In genomic region chr15:98937413-98938104, GRCh38 we compare ENCODE assay signal across 16 cellular contexts.
A peak's percentile ranks its signal among the peaks of the same experiment; 100 is the strongest.
DNase-seq lines count a peak whose midpoint lies in the region; ATAC-seq and TF ChIP-seq lines count a peak whose summit lies in the region.
"Had no signal": no experiment of that assay in that cellular context is flagged by ENCODE, and none has a peak within 500 bp of the region (broad histone marks: within the 10 kb centered on the region; RNA-seq: fewer than 3 reads in every experiment).

No MANE protein-coding gene starts in this region.

- H3K9me3 ChIP-seq in effector memory CD4-positive, alpha-beta T cell (ENCODE audit: control insufficient read depth, low read length), result no peaks in the 10 kb centered on the region
- H3K9me3 ChIP-seq: esophagus muscularis mucosa, SJSA1, tibial nerve had no signal

- H3K27me3 ChIP-seq in effector memory CD4-positive, alpha-beta T cell (replicated peaks; ENCODE audit: control insufficient read depth, insufficient read depth, low read length, poor library complexity, severe bottlenecking), result no peaks in the 10 kb centered on the region
- H3K27me3 ChIP-seq: esophagus muscularis mucosa, SJSA1, tibial nerve had no signal

- DNase-seq in GM10266 (ENCODE audit: extremely low spot score) (peak; percentile 57), RWPE1 (ENCODE audit: low spot score) (no peak), DMS114 treated with DMSO at 0.1 percent for 48 hours (lab: John Stamatoyannopoulos, UW; ENCODE audit: unreplicated experiment) (no peak), mesenteric fat pad (ENCODE audit: low spot score) (no peak)
- DNase-seq in effector memory CD4-positive, alpha-beta T cell, result no peak
- DNase-seq: EL, NCI-H1436 treated with DMSO at 0.1 percent for 48 hours, NCI-H774 had no signal

- no peak overlapping the region for H3K4me3 ChIP-seq in effector memory CD4-positive, alpha-beta T cell (ENCODE audit: insufficient read depth, low read depth, low read length, poor library complexity, severe bottlenecking)
- H3K4me3 ChIP-seq: esophagus muscularis mucosa, GM23338, SJSA1, tibial nerve had no signal

- no peaks in the 10 kb centered on the region for H3K4me1 ChIP-seq in effector memory CD4-positive, alpha-beta T cell (ENCODE audit: control insufficient read depth, insufficient read depth, low read length, poor library complexity, severe bottlenecking)
- H3K4me1 ChIP-seq: tibial nerve had no signal

- peak; percentile 77 for ATAC-seq in GM19035 (IDR thresholded peaks at IDR 0.05; ENCODE audit: unreplicated experiment)
- ATAC-seq in GM21825 (IDR thresholded peaks at IDR 0.05; ENCODE audit: unreplicated experiment), result peak; percentile 73
- peak; percentile 77 for ATAC-seq in HG03378 (IDR thresholded peaks at IDR 0.05; ENCODE audit: unreplicated experiment)
- ATAC-seq: activated CD4-positive, CD25-positive, alpha-beta regulatory T cell treated with anti-CD3 and anti-CD28 coated beads, Interleukin-2, amount 50 U/mL, for 24 hours; GM23338 had no signal

- CTCF ChIA-PET in RWPE1 (lab: Yijun Ruan, JAX), result no interaction called here

- TF ChIP-seq CTCF in GM10266 (IDR thresholded peaks at IDR 0.05; ENCODE audit: control insufficient read depth, insufficient read depth, low read depth, missing control alignments), result no peak
- no peak for TF ChIP-seq CTCF in RWPE1 (conservative IDR thresholded peaks at IDR 0.05; ENCODE audit: low read depth)

- H3K27ac ChIP-seq in RWPE1, result no peak overlapping the region
- no peak overlapping the region for H3K27ac ChIP-seq in effector memory CD4-positive, alpha-beta T cell (ENCODE audit: insufficient read depth, low read length, poor library complexity, severe bottlenecking)
- H3K27ac ChIP-seq: esophagus muscularis mucosa, SJSA1, tibial nerve had no signal

- peaks cover 7% of the 10 kb centered on the region for H3K36me3 ChIP-seq in effector memory CD4-positive, alpha-beta T cell (ENCODE audit: control insufficient read depth, insufficient read depth, low read length)

- POLR2A ChIA-PET in RWPE1 (lab: Yijun Ruan, JAX; ENCODE audit: low non-redundant PET), result interaction anchor here (0.6 kb wide), 1 partner anchor 285 kb away, joined by 5 read pairs; no protein-coding TSS in a partner anchor
